24 cellular contexts compared by ENCODE assay signal in the genomic region with DNA sequence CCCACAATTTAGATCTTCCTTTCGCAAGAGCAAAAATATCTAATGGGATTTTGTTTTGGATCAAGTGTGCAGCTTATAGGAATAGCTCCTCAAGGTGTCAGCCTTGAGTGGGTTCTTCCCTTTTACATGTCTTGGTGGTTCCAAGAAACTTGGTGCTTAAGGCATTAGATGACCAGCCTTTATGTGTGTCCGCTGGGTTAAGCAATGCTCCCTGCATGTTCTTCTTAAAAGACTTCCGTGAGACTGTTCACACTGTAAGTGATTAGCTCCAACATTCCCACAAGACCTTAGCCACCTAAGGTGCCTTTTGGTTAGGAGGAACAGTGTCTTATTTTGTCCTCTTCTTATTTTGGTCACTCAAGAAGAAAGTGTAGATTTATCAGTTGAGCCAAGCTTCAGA. TPM values are rescaled to one million over a fixed set of nuclear protein-coding genes. Genes with fewer than 3 reads are reported as not detected.
"Had no signal": no experiment of that assay in that cellular context is flagged by ENCODE, and none has a peak within 500 bp of the region (broad histone marks: within the 10 kb centered on the region; RNA-seq: fewer than 3 reads in every experiment).

No MANE protein-coding gene starts in this region.

- H3K4me3 Mint-ChIP-seq: activated CD4-positive, alpha-beta memory T cell treated with anti-CD3 and anti-CD28 coated beads for 36 hours; activated naive CD4-positive, alpha-beta T cell treated with anti-CD3 and anti-CD28 coated beads, Interleukin-2, amount 10 ng/mL, durations not matched to agents 7 days and 5 days; activated naive CD8-positive, alpha-beta T cell treated with anti-CD3 and anti-CD28 coated beads, Interleukin-2, amount 50 U/mL, for 24 hours; stimulated activated effector memory CD8-positive, alpha-beta T cell treated with anti-CD3 and anti-CD28 coated beads, Interleukin-12 subunit alpha, Interleukin-12 subunit beta, amount 100 ng/mL, for 72 hours; stimulated activated naive CD8-positive, alpha-beta T cell treated with anti-CD3 and anti-CD28 coated beads, Interleukin-15, amount 100 ng/mL, for 72 hours had no signal

- H2AFZ ChIP-seq: parathyroid adenoma had no signal

- H3K4me1 Mint-ChIP-seq: activated naive CD4-positive, alpha-beta T cell treated with anti-CD3 and anti-CD28 coated beads, Interleukin-2, amount 10 ng/mL, durations not matched to agents 7 days and 5 days; activated naive CD8-positive, alpha-beta T cell treated with anti-CD3 and anti-CD28 coated beads, Interleukin-2, amount 50 U/mL, for 24 hours; stimulated activated effector memory CD8-positive, alpha-beta T cell treated with anti-CD3 and anti-CD28 coated beads, Interleukin-12 subunit alpha, Interleukin-12 subunit beta, amount 100 ng/mL, for 72 hours; stimulated activated naive CD8-positive, alpha-beta T cell treated with anti-CD3 and anti-CD28 coated beads, Interleukin-15, amount 100 ng/mL, for 72 hours had no signal

- H3K27me3 Mint-ChIP-seq: activated CD4-positive, alpha-beta memory T cell treated with anti-CD3 and anti-CD28 coated beads for 36 hours; activated naive CD4-positive, alpha-beta T cell treated with anti-CD3 and anti-CD28 coated beads, Interleukin-2, amount 10 ng/mL, durations not matched to agents 7 days and 5 days; activated naive CD8-positive, alpha-beta T cell treated with anti-CD3 and anti-CD28 coated beads, Interleukin-2, amount 50 U/mL, for 24 hours had no signal

- DNase-seq: activated CD4-positive, alpha-beta memory T cell treated with anti-CD3 and anti-CD28 coated beads for 36 hours; activated CD4-positive, alpha-beta T cell treated with anti-CD3 and anti-CD28 coated beads for 48 hours; activated CD4-positive, CD25-positive, alpha-beta regulatory T cell; activated naive CD4-positive, alpha-beta T cell treated with anti-CD3 and anti-CD28 coated beads, Interleukin-2, amount 10 ng/mL, durations not matched to agents 7 days and 5 days; activated naive CD8-positive, alpha-beta T cell treated with anti-CD3 and anti-CD28 coated beads, Interleukin-2, amount 50 U/mL, for 24 hours; activated T-cell treated with anti-CD3 and anti-CD28 coated beads, Interleukin-2, amount 50 U/mL, for 48 hours; body of pancreas; effector CD8-positive, alpha-beta T cell; erythroblast; foreskin fibroblast; left colon; mesendoderm; mucosa of descending colon; nucleus accumbens; right lobe of liver; stimulated activated CD4-positive, alpha-beta T cell treated with anti-CD3 and anti-CD28 coated beads, Interleukin-1b, Interleukin-23, amount 100 ng/mL, for 48 hours; stimulated activated naive CD8-positive, alpha-beta T cell treated with anti-CD3 and anti-CD28 coated beads, Interleukin-15, amount 100 ng/mL, for 72 hours; T1000 had no signal

- ATAC-seq: activated naive CD8-positive, alpha-beta T cell treated with anti-CD3 and anti-CD28 coated beads, Interleukin-2, amount 50 U/mL, for 24 hours; body of pancreas; left colon; mucosa of descending colon; right lobe of liver; stimulated activated effector memory CD8-positive, alpha-beta T cell treated with anti-CD3 and anti-CD28 coated beads, Interleukin-12 subunit alpha, Interleukin-12 subunit beta, amount 100 ng/mL, for 72 hours; stimulated activated naive CD8-positive, alpha-beta T cell treated with anti-CD3 and anti-CD28 coated beads, Interleukin-15, amount 100 ng/mL, for 72 hours had no signal

- H3K27ac ChIP-seq: body of pancreas, cardiac muscle cell, parathyroid adenoma, right lobe of liver, tibial nerve had no signal

- H3K27me3 ChIP-seq: body of pancreas, cardiac muscle cell, right lobe of liver, tibial nerve had no signal

- FAIRE-seq: keratinocyte had no signal

- H3K36me3 ChIP-seq: cardiac muscle cell, right lobe of liver, tibial nerve had no signal

- H3K27ac Mint-ChIP-seq: activated CD4-positive, alpha-beta memory T cell treated with anti-CD3 and anti-CD28 coated beads for 36 hours; activated naive CD4-positive, alpha-beta T cell treated with anti-CD3 and anti-CD28 coated beads, Interleukin-2, amount 10 ng/mL, durations not matched to agents 7 days and 5 days; activated naive CD8-positive, alpha-beta T cell treated with anti-CD3 and anti-CD28 coated beads, Interleukin-2, amount 50 U/mL, for 24 hours; stimulated activated effector memory CD8-positive, alpha-beta T cell treated with anti-CD3 and anti-CD28 coated beads, Interleukin-12 subunit alpha, Interleukin-12 subunit beta, amount 100 ng/mL, for 72 hours; stimulated activated naive CD8-positive, alpha-beta T cell treated with anti-CD3 and anti-CD28 coated beads, Interleukin-15, amount 100 ng/mL, for 72 hours had no signal

- H3K36me3 Mint-ChIP-seq: activated CD4-positive, alpha-beta memory T cell treated with anti-CD3 and anti-CD28 coated beads for 36 hours; activated naive CD4-positive, alpha-beta T cell treated with anti-CD3 and anti-CD28 coated beads, Interleukin-2, amount 10 ng/mL, durations not matched to agents 7 days and 5 days; stimulated activated effector memory CD8-positive, alpha-beta T cell treated with anti-CD3 and anti-CD28 coated beads, Interleukin-12 subunit alpha, Interleukin-12 subunit beta, amount 100 ng/mL, for 72 hours had no signal

- H3K9me3 ChIP-seq: body of pancreas, right lobe of liver, tibial nerve had no signal

- H3K9ac ChIP-seq: parathyroid adenoma had no signal

- H3K4me1 ChIP-seq: body of pancreas, parathyroid adenoma, right lobe of liver, tibial nerve had no signal

- H3K9me3 Mint-ChIP-seq: activated CD4-positive, alpha-beta memory T cell treated with anti-CD3 and anti-CD28 coated beads for 36 hours; activated naive CD8-positive, alpha-beta T cell treated with anti-CD3 and anti-CD28 coated beads, Interleukin-2, amount 50 U/mL, for 24 hours had no signal

- H3K4me3 ChIP-seq: body of pancreas, cardiac muscle cell, mucosa of descending colon, right lobe of liver, skin epidermis, tibial nerve had no signal

- H3K79me2 ChIP-seq: parathyroid adenoma had no signal

RNA-seq across cellular contexts. Expression of a gene that starts 44.3 kb away (rescaled TPM):
- total RNA-seq: activated CD4-positive, alpha-beta memory T cell treated with anti-CD3 and anti-CD28 coated beads for 36 hours had no signal
